In the genomic region with DNA sequence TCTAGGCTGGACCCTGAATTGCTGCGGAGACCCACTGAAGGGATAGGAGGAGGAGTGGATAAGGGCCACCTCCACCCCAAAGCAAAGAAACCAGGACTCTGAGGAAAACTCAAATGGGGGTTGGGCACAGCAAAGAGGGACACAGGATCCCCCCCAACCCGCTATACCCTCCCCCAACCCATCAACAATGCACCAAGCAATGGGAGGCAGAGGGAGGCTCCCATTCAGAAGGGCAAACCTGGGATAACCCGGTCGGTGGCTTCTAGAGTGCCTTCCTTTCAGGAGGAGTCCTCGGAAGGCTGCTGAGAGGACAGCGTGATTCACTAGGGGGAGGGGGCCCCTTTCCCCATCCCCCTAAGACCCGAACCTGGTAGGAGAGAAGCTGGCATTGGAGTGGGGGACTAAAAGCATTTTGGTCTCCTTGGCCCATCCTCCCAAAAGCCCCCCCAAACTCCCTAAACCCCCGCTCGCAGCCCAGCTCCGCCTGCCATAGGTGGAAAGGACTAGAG, we compare ENCODE assay signal across 8 cellular contexts. TPM values are rescaled to one million over a fixed set of nuclear protein-coding genes. Genes with fewer than 3 reads are reported as not detected.
DNase-seq lines count a peak whose midpoint lies in the region; ATAC-seq, FAIRE-seq and TF ChIP-seq lines count a peak whose summit lies in the region.

No MANE protein-coding gene starts in this region.

- H3K4me2 ChIP-seq in MM.1S (ENCODE audit: low read depth, low read length) = peak overlapping the region; percentile 90

- H3K9ac ChIP-seq in MM.1S (ENCODE audit: low read length) = peak overlapping the region; percentile 97

- peak overlapping the region; percentile 86 to 97 (median 94) for H3K4me3 Mint-ChIP-seq in CD4-positive, CD25-positive, alpha-beta regulatory T cell
- H3K4me3 Mint-ChIP-seq in dendritic cell treated with granulocyte-macrophage colony-stimulating factor and Interleukin-4, amounts not matched to agents 40 ng/mL and 50 ng/mL, for 4 days = peak overlapping the region; percentile 89
- H3K4me3 Mint-ChIP-seq in natural killer cell treated with Interleukin-12 subunit alpha and Interleukin-12 subunit beta and Interleukin-15 and Interleukin-18, amount 100 ng/mL, for 72 hours = peak overlapping the region; percentile 86

- no peaks in the 10 kb centered on the region for H4K20me1 ChIP-seq in MM.1S (ENCODE audit: insufficient read depth, low read length)

- peak overlapping the region; percentile 85 for H3K4me3 ChIP-seq in CD4-positive, CD25-positive, alpha-beta regulatory T cell (ENCODE audit: low read depth, low read length)
- H3K4me3 ChIP-seq in MM.1S (ENCODE audit: low read length) = peak overlapping the region; percentile 96

- peaks cover 11 to 81% (median 63%) of the 10 kb centered on the region in 4 donors for H3K4me1 Mint-ChIP-seq in CD4-positive, CD25-positive, alpha-beta regulatory T cell
- peaks cover 79% of the 10 kb centered on the region for H3K4me1 Mint-ChIP-seq in dendritic cell treated with granulocyte-macrophage colony-stimulating factor and Interleukin-4, amounts not matched to agents 40 ng/mL and 50 ng/mL, for 4 days (ENCODE audit: low read depth)
- H3K4me1 Mint-ChIP-seq in natural killer cell treated with Interleukin-12 subunit alpha and Interleukin-12 subunit beta and Interleukin-15 and Interleukin-18, amount 100 ng/mL, for 72 hours (ENCODE audit: low read depth in 2 of 2) = peaks cover 60 to 66% of the 10 kb centered on the region in 2 donors

- H3K9me3 ChIP-seq in CD4-positive, CD25-positive, alpha-beta regulatory T cell (ENCODE audit: control insufficient read depth in 2 of 2, low read length in 2 of 2) = no peaks in the 10 kb centered on the region
- no peaks in the 10 kb centered on the region for H3K9me3 ChIP-seq in MM.1S (replicated peaks; ENCODE audit: insufficient read depth, low read length)

- H2AFZ ChIP-seq in MM.1S (ENCODE audit: low read length) = no peak overlapping the region

- peaks cover 8% of the 10 kb centered on the region for H3K36me3 Mint-ChIP-seq in CD4-positive, CD25-positive, alpha-beta regulatory T cell
- peaks cover 53% of the 10 kb centered on the region for H3K36me3 Mint-ChIP-seq in dendritic cell treated with granulocyte-macrophage colony-stimulating factor and Interleukin-4, amounts not matched to agents 40 ng/mL and 50 ng/mL, for 4 days (ENCODE audit: low read depth)
- no peaks in the 10 kb centered on the region for H3K36me3 Mint-ChIP-seq in natural killer cell treated with Interleukin-12 subunit alpha and Interleukin-12 subunit beta and Interleukin-15 and Interleukin-18, amount 100 ng/mL, for 72 hours

- no peaks in the 10 kb centered on the region for H3K9me3 Mint-ChIP-seq in CD4-positive, CD25-positive, alpha-beta regulatory T cell
- no peaks in the 10 kb centered on the region for H3K9me3 Mint-ChIP-seq in dendritic cell treated with granulocyte-macrophage colony-stimulating factor and Interleukin-4, amounts not matched to agents 40 ng/mL and 50 ng/mL, for 4 days
- H3K9me3 Mint-ChIP-seq in natural killer cell treated with Interleukin-12 subunit alpha and Interleukin-12 subunit beta and Interleukin-15 and Interleukin-18, amount 100 ng/mL, for 72 hours = no peaks in the 10 kb centered on the region

- H3K79me2 ChIP-seq in MM.1S (ENCODE audit: low read length) = peaks cover 68% of the 10 kb centered on the region

- H3K9me2 ChIP-seq in MM.1S (replicated peaks; ENCODE audit: insufficient read depth, low read length) = no peaks in the 10 kb centered on the region

- intact Hi-C loops in dendritic cell treated with granulocyte-macrophage colony-stimulating factor and Interleukin-4, amounts not matched to agents 40 ng/mL and 50 ng/mL, for 4 days (cut with micrococcal nuclease) = no loop called here

- no peaks in the 10 kb centered on the region for H3K27me3 ChIP-seq in CD4-positive, CD25-positive, alpha-beta regulatory T cell (ENCODE audit: control insufficient read depth, insufficient read depth, low read length)
- no peaks in the 10 kb centered on the region for H3K27me3 ChIP-seq in MM.1S (replicated peaks; ENCODE audit: insufficient read depth, low read length)

- ATAC-seq in CD4-positive, CD25-positive, alpha-beta regulatory T cell (ENCODE audit: low read depth in 2 of 2) = no peak
- no peak for ATAC-seq in natural killer cell treated with Interleukin-12 subunit alpha and Interleukin-12 subunit beta and Interleukin-15 and Interleukin-18, amount 100 ng/mL, for 72 hours
- ATAC-seq in GM21447 (IDR thresholded peaks at IDR 0.05; ENCODE audit: unreplicated experiment) = no peak

- FAIRE-seq in GM12892 (lab: Jason Lieb, UNC) = no peak

- H3K27me3 Mint-ChIP-seq in CD4-positive, CD25-positive, alpha-beta regulatory T cell = no peaks in the 10 kb centered on the region
- H3K27me3 Mint-ChIP-seq in dendritic cell treated with granulocyte-macrophage colony-stimulating factor and Interleukin-4, amounts not matched to agents 40 ng/mL and 50 ng/mL, for 4 days = no peaks in the 10 kb centered on the region
- no peaks in the 10 kb centered on the region for H3K27me3 Mint-ChIP-seq in natural killer cell treated with Interleukin-12 subunit alpha and Interleukin-12 subunit beta and Interleukin-15 and Interleukin-18, amount 100 ng/mL, for 72 hours

- H3K36me3 ChIP-seq in CD4-positive, CD25-positive, alpha-beta regulatory T cell (ENCODE audit: control insufficient read depth, insufficient read depth, low read length) = peaks cover 11% of the 10 kb centered on the region
- H3K36me3 ChIP-seq in MM.1S (replicated peaks; ENCODE audit: insufficient read depth, low read length) = 0 out of 2 replicates have a peak, but pooled peaks cover 8% of the 10 kb centered on the region

- TF ChIP-seq POLR2A in GM12892 (IDR thresholded peaks at IDR 0.05; ENCODE audit: low read depth, low read length) = no peak

- peaks cover 87% of the 10 kb centered on the region for H3K4me1 ChIP-seq in CD4-positive, CD25-positive, alpha-beta regulatory T cell (ENCODE audit: control insufficient read depth, insufficient read depth, low read length, poor library complexity, severe bottlenecking)
- H3K4me1 ChIP-seq in MM.1S (ENCODE audit: low read length) = peaks cover 66% of the 10 kb centered on the region

- H3K27ac ChIP-seq in CD4-positive, CD25-positive, alpha-beta regulatory T cell (ENCODE audit: insufficient read depth, low read length, poor library complexity, severe bottlenecking) = peak overlapping the region; percentile 99
- H3K27ac ChIP-seq in MM.1S (ENCODE audit: low read length) = peak overlapping the region; percentile 83; the same call in 1 of the 2 replicates

- peaks cover 63% of the 10 kb centered on the region for H3F3A ChIP-seq in MM.1S (ENCODE audit: insufficient read depth, low read length)

- no peak for TF ChIP-seq CTCF in MM.1S (IDR thresholded peaks at IDR 0.05; ENCODE audit: low read length)

- peak overlapping the region in 2 of 3 donors; percentile 90 to 100 for H3K27ac Mint-ChIP-seq in CD4-positive, CD25-positive, alpha-beta regulatory T cell
- H3K27ac Mint-ChIP-seq in dendritic cell treated with granulocyte-macrophage colony-stimulating factor and Interleukin-4, amounts not matched to agents 40 ng/mL and 50 ng/mL, for 4 days = peak overlapping the region; percentile 100
- peak overlapping the region; percentile 97 for H3K27ac Mint-ChIP-seq in natural killer cell treated with Interleukin-12 subunit alpha and Interleukin-12 subunit beta and Interleukin-15 and Interleukin-18, amount 100 ng/mL, for 72 hours

- no peak for DNase-seq in CD4-positive, CD25-positive, alpha-beta regulatory T cell
- DNase-seq in MM.1S (no peak), GM12892 (ENCODE audit: insufficient read length) (no peak), AG08396 (ENCODE audit: low spot score) (no peak), NCI-H774 (lab: John Stamatoyannopoulos, UW) (no peak)
- DNase-seq in natural killer cell treated with Interleukin-12 subunit alpha and Interleukin-12 subunit beta and Interleukin-15 and Interleukin-18, amount 100 ng/mL, for 72 hours (ENCODE audit: low spot score) = no peak

RNA-seq across cellular contexts. Expression of gene MEF2D, which starts 1.3 kb away (rescaled TPM):
- 186 TPM for total RNA-seq in CD4-positive, CD25-positive, alpha-beta regulatory T cell
- 10 to 100 TPM in 1 of 4 donors, 1 to 10 TPM in 3; 4.6 to 11.5 (median 6.4) TPM for polyA plus RNA-seq in CD4-positive, CD25-positive, alpha-beta regulatory T cell
- total RNA-seq in natural killer cell treated with Interleukin-12 subunit alpha and Interleukin-12 subunit beta and Interleukin-15 and Interleukin-18, amount 100 ng/mL, for 72 hours = 10 to 100 TPM; 48.1 to 62.2 TPM
- polyA plus RNA-seq in GM12892 (2012; ENCODE audit: missing spikeins) = 14.6 TPM
